Comparison of ENCODE assay signal across 8 cellular contexts in the genomic region with DNA sequence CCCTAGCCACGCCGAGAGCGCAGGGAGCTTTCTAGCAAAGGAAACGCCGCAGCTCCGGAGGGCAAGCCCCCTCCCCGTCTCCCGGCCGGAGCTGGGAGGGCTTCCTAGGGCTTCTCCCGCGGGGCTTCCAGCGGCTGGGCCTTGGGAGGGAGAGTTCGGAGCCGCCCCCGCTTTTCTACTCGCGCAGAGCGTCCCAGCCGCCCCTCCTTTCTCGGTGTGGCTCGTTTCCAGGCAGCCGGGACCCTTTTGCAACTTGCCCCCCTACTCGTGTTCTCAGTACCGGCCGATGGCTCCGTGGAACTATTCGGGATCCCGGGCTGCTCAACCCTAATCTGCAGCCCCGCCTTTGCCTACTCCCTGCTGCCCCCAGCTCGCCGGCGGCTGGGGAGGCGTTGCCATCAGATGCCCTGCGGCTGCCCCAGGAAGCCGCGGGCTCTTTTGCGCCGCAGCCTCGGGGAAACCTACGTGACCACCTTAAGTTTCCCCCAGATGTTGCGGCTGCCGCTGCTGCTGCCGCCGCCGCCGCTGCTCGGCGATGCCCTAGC. TPM values are rescaled to one million over a fixed set of nuclear protein-coding genes. Genes with fewer than 3 reads are reported as not detected.
A peak's percentile ranks its signal among the peaks of the same experiment; 100 is the strongest.
DNase-seq lines count a peak whose midpoint lies in the region; ATAC-seq and TF ChIP-seq lines count a peak whose summit lies in the region.

No MANE protein-coding gene starts in this region.

- WGBS in GM23248 (ENCODE audit: low coverage in 1 of 2, low lambda C conversion rate in 2 of 2, missing lambda C conversion rate in 2 of 2), 2 experiments, result 0 to 2% methylated on average over 43 to 48 of the region's 48 CpGs

- in situ Hi-C loops in GM23248 (cut with MboI), result no loop called here

- H3K4me1 ChIP-seq in GM23248 (ENCODE audit: insufficient read depth) (peaks cover 17% of the 10 kb centered on the region; the same call in 1 of the 2 replicates), Loucy (ENCODE audit: insufficient read depth, low read length, poor library complexity, severe bottlenecking) (peaks cover 20% of the 10 kb centered on the region)

- H3K36me3 Mint-ChIP-seq in WTC11, result no peaks in the 10 kb centered on the region

- H3K27ac Mint-ChIP-seq in WTC11, result no peak overlapping the region

- H3K9ac ChIP-seq in GM23248 (peak overlapping the region; percentile 98), Loucy (ENCODE audit: low read depth, low read length, poor library complexity, severe bottlenecking) (peak overlapping the region; percentile 83)

- H3K36me3 ChIP-seq in GM23248 (ENCODE audit: low read depth) (no peaks in the 10 kb centered on the region), Loucy (ENCODE audit: insufficient read depth, low read length) (no peaks in the 10 kb centered on the region)

- peak; percentile 18 for ATAC-seq in WTC11
- ATAC-seq in stimulated activated naive CD8-positive, alpha-beta T cell treated with anti-CD3 and anti-CD28 coated beads, Interleukin-15, Interleukin-2, amounts not matched to agents 100 U/mL and 50 U/mL, for 24 hours, result peak; percentile 29

- POLR2A ChIA-PET in WTC11 (lab: Charles Lee), result interaction anchor here (0.6 to 1.5 kb wide), 2 partner anchors 9 to 332 kb away, joined by 5 read pairs; no protein-coding TSS in a partner anchor

- H3K4me3 Mint-ChIP-seq in WTC11, result peak overlapping the region; percentile 81

- H3K4me1 Mint-ChIP-seq in WTC11, result peaks cover 52% of the 10 kb centered on the region

- H3K9me3 ChIP-seq in GM23248 (ENCODE audit: low read depth) (no peaks in the 10 kb centered on the region), Loucy (ENCODE audit: insufficient read depth, low read depth, low read length) (no peaks in the 10 kb centered on the region)

- H3K9me2 ChIP-seq in GM23248 (ENCODE audit: insufficient read depth) (no peaks in the 10 kb centered on the region), Loucy (replicated peaks; ENCODE audit: low read depth, low read length) (no peaks in the 10 kb centered on the region)

- peak overlapping the region; percentile 99 for H3K27ac ChIP-seq in GM23248

- peaks cover 55% of the 10 kb centered on the region for H3K27me3 Mint-ChIP-seq in WTC11 (ENCODE audit: low read depth)

- peak overlapping the region; percentile 82 for H3K4me2 ChIP-seq in GM23248 (ENCODE audit: unreplicated experiment)
- H3K4me2 ChIP-seq in Loucy (ENCODE audit: low read depth, low read length, poor library complexity, severe bottlenecking), result peak overlapping the region; percentile 82

- no peak for TF ChIP-seq CTCF in Loucy (conservative IDR thresholded peaks at IDR 0.05; ENCODE audit: low read length)
- TF ChIP-seq CTCF in WTC11 (IDR thresholded peaks at IDR 0.05), result no peak

- H3K9me3 Mint-ChIP-seq in WTC11, result no peaks in the 10 kb centered on the region

- CTCF ChIA-PET in WTC11 (lab: Charles Lee), result interaction anchor here (0.6 to 2.5 kb wide), 20 partner anchors 11 to 961 kb away, joined by 3 to 26 read pairs (median 3); no protein-coding TSS in a partner anchor

- DNase-seq in NCI-H2196 (lab: John Stamatoyannopoulos, UW; ENCODE audit: unreplicated experiment) (peak; percentile 59), NCI-H2196 treated with DMSO at 0.1 percent for 48 hours (lab: John Stamatoyannopoulos, UW; ENCODE audit: unreplicated experiment) (no peak), GM23248 (peak; percentile 89), WTC11 (ENCODE audit: low spot score) (peak; percentile 73), ecto neural progenitor cell (ENCODE audit: low spot score) (peak; percentile 82), lung microvascular endothelial cell (ENCODE audit: low read depth in 2 of 2) (peak; percentile 75 to 78)
- peak; percentile 84 for DNase-seq in stimulated activated naive CD8-positive, alpha-beta T cell treated with anti-CD3 and anti-CD28 coated beads, Interleukin-15, Interleukin-2, amounts not matched to agents 100 U/mL and 50 U/mL, for 24 hours

- H3K79me2 ChIP-seq in GM23248 (ENCODE audit: insufficient read depth) (peaks cover 33% of the 10 kb centered on the region), Loucy (ENCODE audit: insufficient read depth, low read length) (0 out of 2 replicates have a peak, but pooled peaks cover 13% of the 10 kb centered on the region)

- peak overlapping the region; percentile 78 for H3K4me3 ChIP-seq in GM23248
- H3K4me3 ChIP-seq in Loucy (ENCODE audit: low read length, poor library complexity, severe bottlenecking), result peak overlapping the region; percentile 87

- H4K20me1 ChIP-seq in GM23248 (ENCODE audit: insufficient read depth) (no peaks in the 10 kb centered on the region), Loucy (ENCODE audit: insufficient read depth, low read length, poor library complexity, severe bottlenecking) (no peaks in the 10 kb centered on the region)

- no peaks in the 10 kb centered on the region for H3K27me3 ChIP-seq in GM23248 (replicated peaks; ENCODE audit: insufficient read depth)
- H3K27me3 ChIP-seq in Loucy (ENCODE audit: insufficient read depth, low read length, poor library complexity, severe bottlenecking), result no peaks in the 10 kb centered on the region

- H2AFZ ChIP-seq in GM23248 (peak overlapping the region; percentile 84), Loucy (ENCODE audit: low read length) (peak overlapping the region; percentile 72; the same call in 1 of the 2 replicates)

- peaks cover 39% of the 10 kb centered on the region for H3F3A ChIP-seq in GM23248 (ENCODE audit: insufficient read depth)
- peaks cover 9% of the 10 kb centered on the region; the same call in 1 of the 2 replicates for H3F3A ChIP-seq in Loucy (ENCODE audit: low read depth)

TF ChIP-seq in WTC11, 78 proteins besides CTCF, POLR2A, EP300 and RAD21:
- no peak for TF ChIP-seq E2F4 (CRISPR knock-in tag; IDR thresholded peaks at IDR 0.05; ENCODE audit: borderline replicate concordance, low read depth)
- TF ChIP-seq ZNF232 (CRISPR knock-in tag; IDR thresholded peaks at IDR 0.05), result peak; percentile 62; the same call in 1 of the 2 replicates

RNA-seq across cellular contexts. Expression of gene NR4A2, which starts 1.5 kb away (rescaled TPM):
- total RNA-seq in GM23248 (2014; rRNA removed; shearing (Covaris generic)), result 0.86 and 1.1 TPM in 2 replicates
- 1.9 and 2.9 TPM in 2 replicates for polyA plus RNA-seq in GM23248 (2016; fragmentation: Nextera tagmentation; extraction: Ambion mirVana)
- 0.66 to 0.69 TPM (median 0.66 TPM) in 3 replicates for total RNA-seq in WTC11 (2021)
- total RNA-seq in lung microvascular endothelial cell, result under 0.01 and 0.20 TPM in 2 replicates
